8 cellular contexts compared by ENCODE assay signal in genomic region chr2:210502997-210503621, GRCh38.
DNase-seq lines count a peak whose midpoint lies in the region; ATAC-seq and FAIRE-seq lines count a peak whose summit lies in the region.

No MANE protein-coding gene starts in this region.

- ATAC-seq in GM21447 (IDR thresholded peaks at IDR 0.05; ENCODE audit: unreplicated experiment): peak; percentile 90

- peak; percentile 48 for DNase-seq in NCI-H1436 (lab: John Stamatoyannopoulos, UW)
- DNase-seq in NCI-H1436 treated with DMSO at 0.1 percent for 48 hours (lab: John Stamatoyannopoulos, UW): no peak
- peak; percentile 29 for DNase-seq in HTR-8/SVneo (ENCODE audit: insufficient read length, low spot score)
- DNase-seq in RKO (ENCODE audit: low spot score): peak; percentile 67
- DNase-seq in T47D (ENCODE audit: low read depth in 1 of 2, low spot score in 1 of 2): peak; percentile 28 to 68
- peak; percentile 9 for DNase-seq in kidney glomerular epithelial cell (lab: John Stamatoyannopoulos, UW)
- peak; percentile 30 to 40 for DNase-seq in stimulated activated CD4-positive, alpha-beta T cell treated with anti-CD3 and anti-CD28 coated beads, Interleukin-2, amount 100 ng/mL, for 24 hours

- FAIRE-seq in HTR-8/SVneo (lab: Jason Lieb, UNC): no peak

- in situ Hi-C loops in T47D (cut with HindIII; ENCODE audit: low pct_unique_long_range_greater_than_20kb, low sequenced_read_pairs): no loop called here
